In genomic region chr12:79174656-79175055, GRCh38 we compare ENCODE assay signal across 8 cellular contexts.
A peak's percentile ranks its signal among the peaks of the same experiment; 100 is the strongest.
DNase-seq lines count a peak whose midpoint lies in the region; ATAC-seq, FAIRE-seq and TF ChIP-seq lines count a peak whose summit lies in the region.

No MANE protein-coding gene starts in this region.

- H3K4me3 Mint-ChIP-seq in chondrocyte (ENCODE audit: unreplicated experiment): no peak overlapping the region

- no peaks in the 10 kb centered on the region for H3K4me1 Mint-ChIP-seq in chondrocyte (ENCODE audit: low read depth)

- no peak overlapping the region for H3K27ac Mint-ChIP-seq in chondrocyte (ENCODE audit: unreplicated experiment)

- FAIRE-seq in D721Med (lab: Jason Lieb, UNC): no peak

- TF ChIP-seq CTCF in D721Med (IDR thresholded peaks at IDR 0.05; ENCODE audit: insufficient read depth, missing control alignments): peak; percentile 31
- TF ChIP-seq CTCF in chondrocyte (IDR thresholded peaks at IDR 0.05): peak; percentile 75

- H3K9me3 Mint-ChIP-seq in chondrocyte (ENCODE audit: low read depth): peaks cover 13% of the 10 kb centered on the region

- peak; percentile 72 for ATAC-seq in GM21423 (IDR thresholded peaks at IDR 0.05; ENCODE audit: unreplicated experiment)

- DNase-seq in D721Med (ENCODE audit: insufficient read length, low spot score): no peak
- DNase-seq in LHCN-M2 (ENCODE audit: low read depth): peak; percentile 54
- no peak for DNase-seq in chondrocyte (ENCODE audit: low spot score)
- DNase-seq in renal cortical epithelial cell (ENCODE audit: low read depth): peak; percentile 72
- no peak for DNase-seq in KG1 (lab: John Stamatoyannopoulos, UW)
- no peak for DNase-seq in ureter (ENCODE audit: low spot score)
- no peak for DNase-seq in SKM-1 (lab: John Stamatoyannopoulos, UW; ENCODE audit: unreplicated experiment)

- H3K27me3 Mint-ChIP-seq in chondrocyte (ENCODE audit: low read depth): peaks cover 8% of the 10 kb centered on the region

- H3K36me3 Mint-ChIP-seq in chondrocyte (ENCODE audit: low read depth): peaks cover 3% of the 10 kb centered on the region

Comparison
In these comparisons a context has a peak if more than half of its experiments do, and no peak if none do; other contexts are left out.
1. DNase-seq: peak in LHCN-M2 (single experiment) and renal cortical epithelial cell (single experiment); none in D721Med (single experiment), chondrocyte (single experiment), KG1 (single experiment), ureter (single experiment) and SKM-1 (single experiment).